In the genomic region with DNA sequence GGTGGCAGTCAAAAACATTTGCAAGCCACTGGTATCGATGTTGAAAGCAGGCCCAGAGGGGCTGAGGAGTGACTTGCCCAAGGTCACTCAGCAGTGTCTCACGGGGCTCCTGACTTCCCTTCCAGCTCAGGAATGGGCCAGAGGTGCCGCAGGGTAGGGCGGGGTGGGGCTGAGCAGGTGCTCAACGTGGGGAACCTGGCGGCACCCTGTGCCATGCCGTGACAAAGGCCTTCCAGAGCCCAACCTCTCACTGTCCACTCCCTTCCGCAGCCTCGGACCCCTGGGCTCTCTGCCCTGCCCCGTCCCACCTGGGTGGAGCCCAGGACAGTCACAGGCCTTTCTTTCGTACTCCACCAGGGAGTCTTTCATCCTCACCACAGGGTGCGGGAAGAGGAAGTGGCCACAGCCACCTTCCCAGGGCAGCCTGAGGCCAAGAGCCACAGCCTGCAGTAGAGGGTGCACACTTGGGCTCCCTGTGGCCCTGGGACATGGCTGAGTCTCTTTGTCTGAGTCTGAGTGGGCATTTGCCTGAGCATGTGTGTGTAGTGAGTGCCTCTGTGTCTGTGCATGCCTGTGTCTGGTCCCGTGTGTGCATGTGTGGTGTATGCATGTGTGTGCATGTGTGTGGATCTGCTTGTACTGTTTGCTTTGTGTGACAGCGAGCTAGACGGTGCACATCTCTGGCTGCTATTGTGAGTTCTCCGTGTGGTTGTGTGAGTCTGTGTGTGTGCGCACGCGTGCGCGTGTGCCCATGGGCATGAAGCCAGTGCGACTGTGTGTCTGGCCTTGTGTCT, we compare ENCODE assay signal across 10 cellular contexts. TPM values are rescaled to one million over a fixed set of nuclear protein-coding genes. Genes with fewer than 3 reads are reported as not detected.
DNase-seq lines count a peak whose midpoint lies in the region; ATAC-seq, FAIRE-seq and TF ChIP-seq lines count a peak whose summit lies in the region.
"Had no signal": no experiment of that assay in that cellular context is flagged by ENCODE, and none has a peak within 500 bp of the region (broad histone marks: within the 10 kb centered on the region; RNA-seq: fewer than 3 reads in every experiment).

No MANE protein-coding gene starts in this region.

- no peaks in the 10 kb centered on the region; the same call in 1 of the 2 replicates for H3K36me3 ChIP-seq in Panc1 (ENCODE audit: control insufficient read depth, insufficient read depth, low read length)
- H3K36me3 ChIP-seq in endothelial cell of umbilical vein (ENCODE audit: control insufficient read depth in 2 of 2, extremely low read depth in 1 of 2, insufficient read depth in 2 of 2, low read length in 2 of 2), result no peaks in the 10 kb centered on the region
- no peaks in the 10 kb centered on the region for H3K36me3 ChIP-seq in skeletal muscle satellite cell (ENCODE audit: insufficient read depth, low read length)

- H3K27ac ChIP-seq in HL-60 (replicated peaks) (peak overlapping the region; percentile 55), Panc1 (ENCODE audit: low read length) (peak overlapping the region; percentile 89), endothelial cell of umbilical vein (ENCODE audit: insufficient read depth, low read depth, low read length) (no peak overlapping the region)

- no peaks in the 10 kb centered on the region for H3K79me2 ChIP-seq in endothelial cell of umbilical vein (ENCODE audit: control insufficient read depth, insufficient read depth, low read length)

- TF ChIP-seq CTCF in HL-60 (IDR thresholded peaks at IDR 0.05; ENCODE audit: insufficient read depth, low read length) (no peak), Panc1 (IDR thresholded peaks at IDR 0.05) (no peak), endothelial cell of umbilical vein (IDR thresholded peaks at IDR 0.05; ENCODE audit: extremely low read depth in 1 of 2, insufficient read depth in 1 of 2, low read depth in 1 of 2, low read length in 2 of 2) (no peak)

- H3K4me1 ChIP-seq in Panc1 (ENCODE audit: control insufficient read depth, insufficient read depth, low read length) (peaks cover 71% of the 10 kb centered on the region), endothelial cell of umbilical vein (ENCODE audit: control insufficient read depth, extremely low read depth, insufficient read depth, low read length) (peaks cover 5% of the 10 kb centered on the region), skeletal muscle satellite cell (ENCODE audit: control insufficient read depth, insufficient read depth, low read length) (peaks cover 72% of the 10 kb centered on the region)

- no peaks in the 10 kb centered on the region for H4K20me1 ChIP-seq in endothelial cell of umbilical vein (replicated peaks; ENCODE audit: control insufficient read depth, extremely low read depth, insufficient read depth, low read length)

- BruUV-seq in Panc1 (replicated peaks; lab: Mats Ljungman, UMichigan) (no TSS peak), endothelial cell of umbilical vein (replicated peaks; lab: Mats Ljungman, UMichigan) (no TSS peak)

- in situ Hi-C loops in Panc1 (cut with HindIII; ENCODE audit: low pct_unique_long_range_greater_than_20kb, low sequenced_read_pairs), result no loop called here

- peak; percentile 11 for ATAC-seq in Panc1
- no peak for ATAC-seq in GM19395 (IDR thresholded peaks at IDR 0.05; ENCODE audit: unreplicated experiment)
- no peak for ATAC-seq in HG03571 (IDR thresholded peaks at IDR 0.05; ENCODE audit: unreplicated experiment)

- H3K4me2 ChIP-seq in endothelial cell of umbilical vein (ENCODE audit: insufficient read depth, low read length) (no peak overlapping the region), skeletal muscle satellite cell (ENCODE audit: low read length) (no peak overlapping the region)

- no peaks in the 10 kb centered on the region for H3K9me1 ChIP-seq in endothelial cell of umbilical vein (replicated peaks; ENCODE audit: control insufficient read depth, extremely low read depth, insufficient read depth, low read length)

- no peak for FAIRE-seq in endothelial cell of umbilical vein (lab: Jason Lieb, UNC)
- FAIRE-seq: islet of Langerhans had no signal

- peak overlapping the region in 2 of 6 donors; percentile 53 to 70 for H3K27ac Mint-ChIP-seq in immature natural killer cell

- H3K9me3 ChIP-seq in Panc1 (ENCODE audit: control insufficient read depth, insufficient read depth, low read depth, low read length), result no peaks in the 10 kb centered on the region
- H3K9me3 ChIP-seq in endothelial cell of umbilical vein (replicated peaks; ENCODE audit: control insufficient read depth, insufficient read depth, low read length), result no peaks in the 10 kb centered on the region
- H3K9me3 ChIP-seq in skeletal muscle satellite cell (replicated peaks; ENCODE audit: low read length), result no peaks in the 10 kb centered on the region

- H3K9ac ChIP-seq in endothelial cell of umbilical vein (replicated peaks; ENCODE audit: extremely low read depth, insufficient read depth, low read length), result no peak overlapping the region
- H3K9ac ChIP-seq in skeletal muscle satellite cell (ENCODE audit: low read depth, low read length), result peak overlapping the region; percentile 72

- peaks cover 0 to 1% (median 0%) of the 10 kb centered on the region in 6 donors for H3K9me3 Mint-ChIP-seq in immature natural killer cell

- H3K27me3 ChIP-seq in HL-60 (ENCODE audit: insufficient read depth, poor library complexity, severe bottlenecking) (peaks cover 2% of the 10 kb centered on the region), Panc1 (ENCODE audit: control insufficient read depth, insufficient read depth, low read length) (no peaks in the 10 kb centered on the region), endothelial cell of umbilical vein (ENCODE audit: control insufficient read depth in 2 of 2, insufficient read depth in 2 of 2, low read length in 2 of 2) (peaks cover 2 to 6% of the 10 kb centered on the region in 2 experiments), skeletal muscle satellite cell (ENCODE audit: control insufficient read depth, insufficient read depth, low read length) (no peaks in the 10 kb centered on the region)

- no peak for TF ChIP-seq POLR2A in endothelial cell of umbilical vein (IDR thresholded peaks at IDR 0.05; ENCODE audit: low read depth, low read length)

- CTCF ChIA-PET in Panc1 (lab: Charles Lee), result no interaction called here
- CTCF ChIA-PET in endothelial cell of umbilical vein (lab: Charles Lee), result interaction anchor here (0.8 to 3.6 kb wide), 4 partner anchors 17 to 563 kb away, joined by 3 to 214 read pairs (median 10); no protein-coding TSS in a partner anchor

- peaks cover 17 to 26% of the 10 kb centered on the region in 2 donors for H3K4me1 Mint-ChIP-seq in immature natural killer cell

- H3K4me3 ChIP-seq in HL-60 (replicated peaks; ENCODE audit: insufficient read depth, low read length), result no peak overlapping the region
- peak overlapping the region in 1 of 2 experiments; percentile 23; a peak in 1 of 4 replicates for H3K4me3 ChIP-seq in Panc1 (ENCODE audit: low read depth in 2 of 2, low read length in 2 of 2)
- no peak overlapping the region for H3K4me3 ChIP-seq in endothelial cell of umbilical vein (replicated peaks in 1 of 3; ENCODE audit: insufficient read depth in 1 of 3, low read depth in 1 of 3, low read length in 3 of 3)
- no peak overlapping the region for H3K4me3 ChIP-seq in skeletal muscle satellite cell (ENCODE audit: low read length)

- H2AFZ ChIP-seq in endothelial cell of umbilical vein (ENCODE audit: low read depth, low read length), result no peak overlapping the region

- POLR2A ChIA-PET in Panc1 (lab: Charles Lee) (interaction anchor here (0.5 to 1.1 kb wide), 3 partner anchors 36 to 142 kb away, joined by 3 to 6 read pairs (median 6); a partner anchor contains a TSS), endothelial cell of umbilical vein (lab: Charles Lee) (no interaction called here)

- H3K36me3 Mint-ChIP-seq in immature natural killer cell, result no peaks in the 10 kb centered on the region

- DNase-seq in HL-60 (ENCODE audit: low read depth in 1 of 2, low spot score in 1 of 2) (peak in 1 of 2 experiments; percentile 78), Panc1 (ENCODE audit: low read depth, low spot score) (no peak), endothelial cell of umbilical vein (ENCODE audit: low read depth, low spot score) (peak; percentile 4), immature natural killer cell (no peak)
- no peak for DNase-seq in stimulated activated CD4-positive, alpha-beta T cell treated with anti-CD3 and anti-CD28 coated beads, Interleukin-4, amount 100 ng/mL, for 1 hour

- peaks cover 4 to 13% (median 6%) of the 10 kb centered on the region in 3 donors for H3K27me3 Mint-ChIP-seq in immature natural killer cell (ENCODE audit: low read depth in 3 of 3)

- H3K4me3 Mint-ChIP-seq in immature natural killer cell, result peak overlapping the region in 1 of 5 donors; percentile 14

- dilution Hi-C loops in endothelial cell of umbilical vein (cut with MboI; ENCODE audit: extremely low pct_ligation_motif_present, low sequenced_read_pairs), result no loop called here

- intact Hi-C loops in Panc1 (cut with micrococcal nuclease; ENCODE audit: unreplicated experiment), result no loop called here
- intact Hi-C loops in endothelial cell of umbilical vein (cut with micrococcal nuclease), result no loop called here

RNA-seq across cellular contexts. Expression of a gene that starts 6.0 kb away (rescaled TPM):
- total RNA-seq in Panc1 (2021; ENCODE audit: unreplicated experiment) (34.4 TPM), endothelial cell of umbilical vein (0.27 and 0.35 TPM in 2 replicates)
- 40.7 TPM for polyA plus RNA-seq in Panc1 (2012; ENCODE audit: insufficient read length)
- polyA plus RNA-seq in endothelial cell of umbilical vein (0.12 and 0.35 TPM in 2 replicates), immature natural killer cell (1 to 10 TPM in 1 of 3 donors, under 1 TPM in 1, not detected in 1; 0.29 to 1.0 TPM)
- 0.06 and 0.16 TPM in 2 replicates for polyA plus RNA-seq in endothelial cell of umbilical vein (2011; cell fraction: cytosol; rRNA removed)
- 0.66 and 1.1 TPM in 2 replicates for polyA plus RNA-seq in endothelial cell of umbilical vein (2011; cell fraction: nucleus; rRNA removed)
- polyA plus RNA-seq in endothelial cell of umbilical vein (2012), result 0.56 and 0.87 TPM in 2 replicates
- polyA minus RNA-seq in endothelial cell of umbilical vein, result 0.19 TPM in 1 of 2 replicates, not detected in the other
- 1.1 TPM for polyA minus RNA-seq in endothelial cell of umbilical vein (2011; cell fraction: cytosol; rRNA and poly(A)+ RNA removed)
- 0.24 and 1.2 TPM in 2 replicates for polyA minus RNA-seq in endothelial cell of umbilical vein (2011; cell fraction: nucleus; rRNA and poly(A)+ RNA removed)
- total RNA-seq in skeletal muscle satellite cell (2012; rRNA removed), result 13.2 and 25.1 TPM in 2 replicates

RNA-seq across cellular contexts. Expression of a gene that starts 14.0 kb away (rescaled TPM):
- total RNA-seq in Panc1 (2021; ENCODE audit: unreplicated experiment) (not detected), endothelial cell of umbilical vein (not detected in 2 replicates)
- polyA plus RNA-seq in Panc1 (2012; ENCODE audit: insufficient read length), result not detected
- polyA plus RNA-seq in endothelial cell of umbilical vein (not detected in 2 replicates), immature natural killer cell (10 to 100 TPM in 2 of 3 donors, 1 to 10 TPM in 1; 7.5 to 22.3 (median 16.6) TPM)
- not detected in 2 replicates for polyA plus RNA-seq in endothelial cell of umbilical vein (2011; cell fraction: cytosol; rRNA removed)
- polyA plus RNA-seq in endothelial cell of umbilical vein (2011; cell fraction: nucleus; rRNA removed), result 0.07 TPM in 1 of 2 replicates, not detected in the other
- polyA plus RNA-seq in endothelial cell of umbilical vein (2012), result not detected in 2 replicates
- not detected in 2 replicates for polyA minus RNA-seq in endothelial cell of umbilical vein
- not detected for polyA minus RNA-seq in endothelial cell of umbilical vein (2011; cell fraction: cytosol; rRNA and poly(A)+ RNA removed)
- polyA minus RNA-seq in endothelial cell of umbilical vein (2011; cell fraction: nucleus; rRNA and poly(A)+ RNA removed), result not detected in 2 replicates
- total RNA-seq in skeletal muscle satellite cell (2012; rRNA removed), result not detected in 2 replicates
- total RNA-seq: dermis microvascular lymphatic vessel endothelial cell had no signal

RNA-seq across cellular contexts. Expression of a gene that starts 36.7 kb away (rescaled TPM):
- 6.7 TPM for total RNA-seq in Panc1 (2021; ENCODE audit: unreplicated experiment)
- polyA plus RNA-seq in Panc1 (2012; ENCODE audit: insufficient read length), result 16.2 TPM
- total RNA-seq in endothelial cell of umbilical vein, result 7.2 and 8.1 TPM in 2 replicates
- 26.8 and 33.0 TPM in 2 replicates for polyA plus RNA-seq in endothelial cell of umbilical vein
- polyA plus RNA-seq in endothelial cell of umbilical vein (2011; cell fraction: cytosol; rRNA removed), result 11.7 and 14.0 TPM in 2 replicates
- polyA plus RNA-seq in endothelial cell of umbilical vein (2011; cell fraction: nucleus; rRNA removed), result 16.7 and 23.9 TPM in 2 replicates
- polyA plus RNA-seq in endothelial cell of umbilical vein (2012), result 7.7 and 11.1 TPM in 2 replicates
- polyA minus RNA-seq in endothelial cell of umbilical vein, result 4.9 and 10.7 TPM in 2 replicates
- 1.7 TPM for polyA minus RNA-seq in endothelial cell of umbilical vein (2011; cell fraction: cytosol; rRNA and poly(A)+ RNA removed)
- polyA minus RNA-seq in endothelial cell of umbilical vein (2011; cell fraction: nucleus; rRNA and poly(A)+ RNA removed), result 6.8 and 7.1 TPM in 2 replicates
- total RNA-seq in skeletal muscle satellite cell (2012; rRNA removed), result 2.0 and 5.7 TPM in 2 replicates
- 10 to 100 TPM in 2 of 3 donors, 1 to 10 TPM in 1; 9.3 to 16.9 (median 11.8) TPM for polyA plus RNA-seq in immature natural killer cell

Comparison
In these comparisons a context has a peak if more than half of its experiments do, and no peak if none do; other contexts are left out.
1. RNA of a gene that starts 6.0 kb away (total RNA-seq): 34.4 TPM in Panc1 (single experiment); 0.27 to 0.35 TPM in endothelial cell of umbilical vein; every median in the first group is over 10 times any median in the second.